In the genomic region with DNA sequence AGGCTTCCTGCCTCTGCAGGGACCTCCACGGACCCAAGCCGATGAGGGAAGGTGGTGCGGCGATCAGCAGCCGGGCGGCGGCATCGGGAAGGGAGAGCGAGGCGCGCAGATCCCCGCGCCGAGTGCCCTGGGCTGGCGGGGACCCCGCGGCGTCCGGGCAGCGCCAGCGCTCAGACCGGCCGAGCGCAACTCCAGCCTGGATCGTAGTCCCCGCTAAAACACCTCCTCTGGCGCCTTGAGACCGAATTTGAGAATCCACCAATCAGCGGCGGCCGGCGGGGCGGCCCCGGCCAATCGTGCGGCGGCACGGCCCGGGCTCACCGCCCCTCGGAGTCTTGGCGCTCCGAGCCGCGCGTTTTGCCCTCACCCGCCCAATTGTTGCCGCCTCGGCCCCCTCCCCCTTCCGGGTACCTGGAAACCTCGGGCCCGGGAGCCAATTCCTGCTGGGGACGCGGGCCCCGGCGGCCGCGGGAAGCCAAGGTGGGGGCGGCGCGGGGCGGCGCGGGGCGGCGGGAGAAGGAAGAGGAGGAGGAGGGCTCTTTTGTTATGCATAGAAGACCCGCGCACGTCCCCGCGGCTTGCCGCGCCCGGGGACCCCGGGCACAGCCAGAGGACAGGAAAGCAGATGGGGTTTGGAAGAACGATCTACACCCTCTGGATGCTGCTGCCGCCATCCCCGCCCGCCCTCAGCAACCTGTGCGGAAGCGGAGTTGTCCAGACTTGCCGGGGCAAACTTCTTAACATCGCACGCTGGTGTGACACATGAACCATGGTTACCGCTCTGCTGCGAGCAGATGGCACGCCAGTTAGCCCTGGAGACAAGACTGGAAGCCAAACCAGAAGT, we compare ENCODE assay signal across 1 cellular context.
TF ChIP-seq lines count a peak whose summit lies in the region.

A gene with protein sequence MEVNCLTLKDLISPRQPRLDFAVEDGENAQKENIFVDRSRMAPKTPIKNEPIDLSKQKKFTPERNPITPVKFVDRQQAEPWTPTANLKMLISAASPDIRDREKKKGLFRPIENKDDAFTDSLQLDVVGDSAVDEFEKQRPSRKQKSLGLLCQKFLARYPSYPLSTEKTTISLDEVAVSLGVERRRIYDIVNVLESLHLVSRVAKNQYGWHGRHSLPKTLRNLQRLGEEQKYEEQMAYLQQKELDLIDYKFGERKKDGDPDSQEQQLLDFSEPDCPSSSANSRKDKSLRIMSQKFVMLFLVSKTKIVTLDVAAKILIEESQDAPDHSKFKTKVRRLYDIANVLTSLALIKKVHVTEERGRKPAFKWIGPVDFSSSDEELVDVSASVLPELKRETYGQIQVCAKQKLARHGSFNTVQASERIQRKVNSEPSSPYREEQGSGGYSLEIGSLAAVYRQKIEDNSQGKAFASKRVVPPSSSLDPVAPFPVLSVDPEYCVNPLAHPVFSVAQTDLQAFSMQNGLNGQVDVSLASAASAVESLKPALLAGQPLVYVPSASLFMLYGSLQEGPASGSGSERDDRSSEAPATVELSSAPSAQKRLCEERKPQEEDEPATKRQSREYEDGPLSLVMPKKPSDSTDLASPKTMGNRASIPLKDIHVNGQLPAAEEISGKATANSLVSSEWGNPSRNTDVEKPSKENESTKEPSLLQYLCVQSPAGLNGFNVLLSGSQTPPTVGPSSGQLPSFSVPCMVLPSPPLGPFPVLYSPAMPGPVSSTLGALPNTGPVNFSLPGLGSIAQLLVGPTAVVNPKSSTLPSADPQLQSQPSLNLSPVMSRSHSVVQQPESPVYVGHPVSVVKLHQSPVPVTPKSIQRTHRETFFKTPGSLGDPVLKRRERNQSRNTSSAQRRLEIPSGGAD (minus strand): TSS at position 209 of the 844 bp plus-strand sequence. CDS start 934 bp downstream, outside the sequence.

TF ChIP-seq in GM12878, 131 proteins besides CTCF, POLR2A, EP300 and RAD21 (continued from another document and continues in another):
- TF ChIP-seq, protein P1, sequence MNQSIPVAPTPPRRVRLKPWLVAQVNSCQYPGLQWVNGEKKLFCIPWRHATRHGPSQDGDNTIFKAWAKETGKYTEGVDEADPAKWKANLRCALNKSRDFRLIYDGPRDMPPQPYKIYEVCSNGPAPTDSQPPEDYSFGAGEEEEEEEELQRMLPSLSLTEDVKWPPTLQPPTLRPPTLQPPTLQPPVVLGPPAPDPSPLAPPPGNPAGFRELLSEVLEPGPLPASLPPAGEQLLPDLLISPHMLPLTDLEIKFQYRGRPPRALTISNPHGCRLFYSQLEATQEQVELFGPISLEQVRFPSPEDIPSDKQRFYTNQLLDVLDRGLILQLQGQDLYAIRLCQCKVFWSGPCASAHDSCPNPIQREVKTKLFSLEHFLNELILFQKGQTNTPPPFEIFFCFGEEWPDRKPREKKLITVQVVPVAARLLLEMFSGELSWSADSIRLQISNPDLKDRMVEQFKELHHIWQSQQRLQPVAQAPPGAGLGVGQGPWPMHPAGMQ (IDR thresholded peaks at IDR 0.05; ENCODE audit: borderline replicate concordance) = no peak
- TF ChIP-seq SIX5 (IDR thresholded peaks at IDR 0.05; ENCODE audit: low read depth, low read length, severe bottlenecking) (no peak), JUND (IDR thresholded peaks at IDR 0.05; ENCODE audit: low read depth, low read length) (no peak), BACH1 (IDR thresholded peaks at IDR 0.05; ENCODE audit: borderline replicate concordance) (0 out of 2 replicates have a peak, but pooled peaks have one; percentile 47), BRCA1 (IDR thresholded peaks at IDR 0.05; ENCODE audit: low read depth, low read length) (no peak), MEF2B (IDR thresholded peaks at IDR 0.05; ENCODE audit: partially characterized antibody, poor library complexity, severe bottlenecking) (peak; percentile 11), ZZZ3 (IDR thresholded peaks at IDR 0.05; ENCODE audit: control insufficient read depth, insufficient read length, low read depth) (no peak), BHLHE40 (IDR thresholded peaks at IDR 0.05; ENCODE audit: borderline replicate concordance in 1 of 2, low read depth in 2 of 2, low read length in 1 of 2) (peak in 1 of 2 experiments; percentile 41; a peak in 2 of 4 replicates), CHD4 (IDR thresholded peaks at IDR 0.05) (no peak), CBX5 (IDR thresholded peaks at IDR 0.05; ENCODE audit: low read depth) (peak; percentile 42; the same call in 1 of the 2 replicates), NFIC (IDR thresholded peaks at IDR 0.05; ENCODE audit: low read depth, low read length) (0 out of 2 replicates have a peak, but pooled peaks have one; percentile 10), CREB1 (IDR thresholded peaks at IDR 0.05; ENCODE audit: low read depth) (0 out of 2 replicates have a peak, but pooled peaks have one; percentile 24), IKZF1 (conservative IDR thresholded peaks at IDR 0.05) (peak; percentile 77), CHD1 (IDR thresholded peaks at IDR 0.05; ENCODE audit: low read depth, low read length) (0 out of 2 replicates have a peak, but pooled peaks have one; percentile 34), PAX8 (IDR thresholded peaks at IDR 0.05) (no peak), DPF2 (IDR thresholded peaks at IDR 0.05) (0 out of 2 replicates have a peak, but pooled peaks have one; percentile 37), FOS (IDR thresholded peaks at IDR 0.05; ENCODE audit: borderline replicate concordance, extremely low read depth, insufficient read length) (peak; percentile 32), YY1 (IDR thresholded peaks at IDR 0.05; ENCODE audit: low read depth, low read length) (peak; percentile 60), ESRRA (IDR thresholded peaks at IDR 0.05; ENCODE audit: low read length) (no peak), ZNF384 (IDR thresholded peaks at IDR 0.05; ENCODE audit: borderline replicate concordance, low read depth, low read length) (no peak), RELA (IDR thresholded peaks at IDR 0.05; ENCODE audit: borderline replicate concordance, partially characterized antibody) (no peak), GATAD2B (conservative IDR thresholded peaks at IDR 0.05; ENCODE audit: low read depth) (no peak), POLR2AphosphoS5 (IDR thresholded peaks at IDR 0.05; ENCODE audit: low read length) (peak; percentile 78), CBFB (IDR thresholded peaks at IDR 0.05; ENCODE audit: low read depth) (peak; percentile 35; the same call in 1 of the 2 replicates), TARDBP (IDR thresholded peaks at IDR 0.05; ENCODE audit: borderline replicate concordance) (no peak), EED (IDR thresholded peaks at IDR 0.05; ENCODE audit: low read depth) (peak; percentile 15), ZNF622 (IDR thresholded peaks at IDR 0.05) (no peak), PML (IDR thresholded peaks at IDR 0.05; ENCODE audit: low read length) (0 out of 2 replicates have a peak, but pooled peaks have one; percentile 41), SUPT20H (IDR thresholded peaks at IDR 0.05; ENCODE audit: borderline replicate concordance, control insufficient read depth, low read depth, low read length) (no peak), POLR2AphosphoS2 (IDR thresholded peaks at IDR 0.05; ENCODE audit: low read depth, low read length) (no peak), EGR1 (IDR thresholded peaks at IDR 0.05; ENCODE audit: borderline replicate concordance in 1 of 2, low read depth in 2 of 2, low read length in 2 of 2) (peak in 1 of 2 experiments; percentile 27; a peak in 1 of 3 replicates), CHD2 (IDR thresholded peaks at IDR 0.05; ENCODE audit: borderline replicate concordance, low read depth, low read length) (peak; percentile 27; the same call in 1 of the 2 replicates), SMARCA5 (IDR thresholded peaks at IDR 0.05) (no peak), SREBF2 (IDR thresholded peaks at IDR 0.05; ENCODE audit: low read length) (no peak), MYB (IDR thresholded peaks at IDR 0.05; ENCODE audit: borderline replicate concordance, low read depth, low read length) (no peak), EZH2 (IDR thresholded peaks at IDR 0.05; ENCODE audit: borderline replicate concordance, control insufficient read depth, low read depth, low read length) (no peak), WRNIP1 (IDR thresholded peaks at IDR 0.05; ENCODE audit: borderline replicate concordance, low read depth, low read length) (no peak), MEF2A (IDR thresholded peaks at IDR 0.05; ENCODE audit: insufficient read depth, low read depth, low read length) (no peak), ASH2L (IDR thresholded peaks at IDR 0.05; ENCODE audit: borderline replicate concordance, low read depth) (no peak), ZBED1 (IDR thresholded peaks at IDR 0.05; ENCODE audit: borderline replicate concordance) (no peak), JUNB (IDR thresholded peaks at IDR 0.05) (no peak)
- TF ChIP-seq, protein P2, sequence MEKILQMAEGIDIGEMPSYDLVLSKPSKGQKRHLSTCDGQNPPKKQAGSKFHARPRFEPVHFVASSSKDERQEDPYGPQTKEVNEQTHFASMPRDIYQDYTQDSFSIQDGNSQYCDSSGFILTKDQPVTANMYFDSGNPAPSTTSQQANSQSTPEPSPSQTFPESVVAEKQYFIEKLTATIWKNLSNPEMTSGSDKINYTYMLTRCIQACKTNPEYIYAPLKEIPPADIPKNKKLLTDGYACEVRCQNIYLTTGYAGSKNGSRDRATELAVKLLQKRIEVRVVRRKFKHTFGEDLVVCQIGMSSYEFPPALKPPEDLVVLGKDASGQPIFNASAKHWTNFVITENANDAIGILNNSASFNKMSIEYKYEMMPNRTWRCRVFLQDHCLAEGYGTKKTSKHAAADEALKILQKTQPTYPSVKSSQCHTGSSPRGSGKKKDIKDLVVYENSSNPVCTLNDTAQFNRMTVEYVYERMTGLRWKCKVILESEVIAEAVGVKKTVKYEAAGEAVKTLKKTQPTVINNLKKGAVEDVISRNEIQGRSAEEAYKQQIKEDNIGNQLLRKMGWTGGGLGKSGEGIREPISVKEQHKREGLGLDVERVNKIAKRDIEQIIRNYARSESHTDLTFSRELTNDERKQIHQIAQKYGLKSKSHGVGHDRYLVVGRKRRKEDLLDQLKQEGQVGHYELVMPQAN (conservative IDR thresholded peaks at IDR 0.05) = peak; percentile 96
- TF ChIP-seq, protein P3, sequence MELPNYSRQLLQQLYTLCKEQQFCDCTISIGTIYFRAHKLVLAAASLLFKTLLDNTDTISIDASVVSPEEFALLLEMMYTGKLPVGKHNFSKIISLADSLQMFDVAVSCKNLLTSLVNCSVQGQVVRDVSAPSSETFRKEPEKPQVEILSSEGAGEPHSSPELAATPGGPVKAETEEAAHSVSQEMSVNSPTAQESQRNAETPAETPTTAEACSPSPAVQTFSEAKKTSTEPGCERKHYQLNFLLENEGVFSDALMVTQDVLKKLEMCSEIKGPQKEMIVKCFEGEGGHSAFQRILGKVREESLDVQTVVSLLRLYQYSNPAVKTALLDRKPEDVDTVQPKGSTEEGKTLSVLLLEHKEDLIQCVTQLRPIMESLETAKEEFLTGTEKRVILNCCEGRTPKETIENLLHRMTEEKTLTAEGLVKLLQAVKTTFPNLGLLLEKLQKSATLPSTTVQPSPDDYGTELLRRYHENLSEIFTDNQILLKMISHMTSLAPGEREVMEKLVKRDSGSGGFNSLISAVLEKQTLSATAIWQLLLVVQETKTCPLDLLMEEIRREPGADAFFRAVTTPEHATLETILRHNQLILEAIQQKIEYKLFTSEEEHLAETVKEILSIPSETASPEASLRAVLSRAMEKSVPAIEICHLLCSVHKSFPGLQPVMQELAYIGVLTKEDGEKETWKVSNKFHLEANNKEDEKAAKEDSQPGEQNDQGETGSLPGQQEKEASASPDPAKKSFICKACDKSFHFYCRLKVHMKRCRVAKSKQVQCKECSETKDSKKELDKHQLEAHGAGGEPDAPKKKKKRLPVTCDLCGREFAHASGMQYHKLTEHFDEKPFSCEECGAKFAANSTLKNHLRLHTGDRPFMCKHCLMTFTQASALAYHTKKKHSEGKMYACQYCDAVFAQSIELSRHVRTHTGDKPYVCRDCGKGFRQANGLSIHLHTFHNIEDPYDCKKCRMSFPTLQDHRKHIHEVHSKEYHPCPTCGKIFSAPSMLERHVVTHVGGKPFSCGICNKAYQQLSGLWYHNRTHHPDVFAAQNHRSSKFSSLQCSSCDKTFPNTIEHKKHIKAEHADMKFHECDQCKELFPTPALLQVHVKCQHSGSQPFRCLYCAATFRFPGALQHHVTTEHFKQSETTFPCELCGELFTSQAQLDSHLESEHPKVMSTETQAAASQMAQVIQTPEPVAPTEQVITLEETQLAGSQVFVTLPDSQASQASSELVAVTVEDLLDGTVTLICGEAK (IDR thresholded peaks at IDR 0.05; ENCODE audit: borderline replicate concordance) = no peak
- TF ChIP-seq, protein P4, sequence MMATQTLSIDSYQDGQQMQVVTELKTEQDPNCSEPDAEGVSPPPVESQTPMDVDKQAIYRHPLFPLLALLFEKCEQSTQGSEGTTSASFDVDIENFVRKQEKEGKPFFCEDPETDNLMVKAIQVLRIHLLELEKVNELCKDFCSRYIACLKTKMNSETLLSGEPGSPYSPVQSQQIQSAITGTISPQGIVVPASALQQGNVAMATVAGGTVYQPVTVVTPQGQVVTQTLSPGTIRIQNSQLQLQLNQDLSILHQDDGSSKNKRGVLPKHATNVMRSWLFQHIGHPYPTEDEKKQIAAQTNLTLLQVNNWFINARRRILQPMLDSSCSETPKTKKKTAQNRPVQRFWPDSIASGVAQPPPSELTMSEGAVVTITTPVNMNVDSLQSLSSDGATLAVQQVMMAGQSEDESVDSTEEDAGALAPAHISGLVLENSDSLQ (IDR thresholded peaks at IDR 0.05) = peak; percentile 7; the same call in 1 of the 2 replicates
- TF ChIP-seq, protein P5, sequence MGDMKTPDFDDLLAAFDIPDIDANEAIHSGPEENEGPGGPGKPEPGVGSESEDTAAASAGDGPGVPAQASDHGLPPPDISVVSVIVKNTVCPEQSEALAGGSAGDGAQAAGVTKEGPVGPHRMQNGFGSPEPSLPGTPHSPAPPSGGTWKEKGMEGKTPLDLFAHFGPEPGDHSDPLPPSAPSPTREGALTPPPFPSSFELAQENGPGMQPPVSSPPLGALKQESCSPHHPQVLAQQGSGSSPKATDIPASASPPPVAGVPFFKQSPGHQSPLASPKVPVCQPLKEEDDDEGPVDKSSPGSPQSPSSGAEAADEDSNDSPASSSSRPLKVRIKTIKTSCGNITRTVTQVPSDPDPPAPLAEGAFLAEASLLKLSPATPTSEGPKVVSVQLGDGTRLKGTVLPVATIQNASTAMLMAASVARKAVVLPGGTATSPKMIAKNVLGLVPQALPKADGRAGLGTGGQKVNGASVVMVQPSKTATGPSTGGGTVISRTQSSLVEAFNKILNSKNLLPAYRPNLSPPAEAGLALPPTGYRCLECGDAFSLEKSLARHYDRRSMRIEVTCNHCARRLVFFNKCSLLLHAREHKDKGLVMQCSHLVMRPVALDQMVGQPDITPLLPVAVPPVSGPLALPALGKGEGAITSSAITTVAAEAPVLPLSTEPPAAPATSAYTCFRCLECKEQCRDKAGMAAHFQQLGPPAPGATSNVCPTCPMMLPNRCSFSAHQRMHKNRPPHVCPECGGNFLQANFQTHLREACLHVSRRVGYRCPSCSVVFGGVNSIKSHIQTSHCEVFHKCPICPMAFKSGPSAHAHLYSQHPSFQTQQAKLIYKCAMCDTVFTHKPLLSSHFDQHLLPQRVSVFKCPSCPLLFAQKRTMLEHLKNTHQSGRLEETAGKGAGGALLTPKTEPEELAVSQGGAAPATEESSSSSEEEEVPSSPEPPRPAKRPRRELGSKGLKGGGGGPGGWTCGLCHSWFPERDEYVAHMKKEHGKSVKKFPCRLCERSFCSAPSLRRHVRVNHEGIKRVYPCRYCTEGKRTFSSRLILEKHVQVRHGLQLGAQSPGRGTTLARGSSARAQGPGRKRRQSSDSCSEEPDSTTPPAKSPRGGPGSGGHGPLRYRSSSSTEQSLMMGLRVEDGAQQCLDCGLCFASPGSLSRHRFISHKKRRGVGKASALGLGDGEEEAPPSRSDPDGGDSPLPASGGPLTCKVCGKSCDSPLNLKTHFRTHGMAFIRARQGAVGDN (IDR thresholded peaks at IDR 0.05) = peak; percentile 41; the same call in 1 of the 2 replicates
- TF ChIP-seq, protein P6, sequence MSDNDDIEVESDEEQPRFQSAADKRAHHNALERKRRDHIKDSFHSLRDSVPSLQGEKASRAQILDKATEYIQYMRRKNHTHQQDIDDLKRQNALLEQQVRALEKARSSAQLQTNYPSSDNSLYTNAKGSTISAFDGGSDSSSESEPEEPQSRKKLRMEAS (IDR thresholded peaks at IDR 0.05; ENCODE audit: low read depth, low read length) = peak; percentile 41
